Comparison of ENCODE assay signal across 24 cellular contexts in the genomic region with DNA sequence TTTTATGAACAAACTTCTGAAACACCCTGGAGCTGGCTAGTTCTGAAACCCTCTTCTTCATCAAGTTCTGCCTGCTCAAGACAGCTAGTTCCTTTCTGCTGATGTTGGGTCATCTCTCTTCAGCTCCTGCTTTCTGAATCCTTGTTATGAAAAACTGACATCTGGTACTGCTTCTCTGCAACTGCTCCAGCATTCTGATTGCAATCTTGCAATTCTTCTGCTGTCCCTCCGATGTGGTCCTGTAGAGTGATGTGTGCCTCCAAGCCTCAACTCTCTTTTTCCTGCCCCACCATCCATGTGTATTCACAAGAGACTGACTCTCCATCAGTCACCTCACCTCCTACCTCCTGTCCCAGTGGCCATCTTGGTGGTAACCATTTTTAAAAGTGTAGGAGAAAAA.
"Had no signal": no experiment of that assay in that cellular context is flagged by ENCODE, and none has a peak within 500 bp of the region (broad histone marks: within the 10 kb centered on the region; RNA-seq: fewer than 3 reads in every experiment).

No MANE protein-coding gene starts in this region.

- H3K27me3 ChIP-seq: breast epithelium, MG63, Peyer's patch, SJSA1 had no signal

- H3K36me3 ChIP-seq: breast epithelium, Peyer's patch had no signal

- H3K36me3 Mint-ChIP-seq: activated naive CD8-positive, alpha-beta T cell treated with anti-CD3 and anti-CD28 coated beads, Interleukin-2, amount 10 ng/mL, durations not matched to agents 7 days and 5 days had no signal

- H3K27ac ChIP-seq: SJSA1 had no signal

- DNase-seq: activated CD4-positive, alpha-beta T cell treated with anti-CD3 and anti-CD28 coated beads for 4 hours; activated CD8-positive, alpha-beta memory T cell treated with anti-CD3 and anti-CD28 coated beads, Interleukin-2, amount 50 U/mL, for 48 hours; activated CD8-positive, alpha-beta T cell treated with anti-CD3 and anti-CD28 coated beads, Interleukin-2, amount 10 ng/mL, durations not matched to agents 7 days and 5 days; activated naive CD4-positive, alpha-beta T cell treated with anti-CD3 and anti-CD28 coated beads, Interleukin-2, amount 50 U/mL, for 16 hours; activated naive CD8-positive, alpha-beta T cell treated with anti-CD3 and anti-CD28 coated beads, Interleukin-2, amount 10 ng/mL, durations not matched to agents 7 days and 5 days; activated T-cell treated with anti-CD3 and anti-CD28 coated beads, Interleukin-2, amount 50 U/mL, for 1 hour; aorta; caudate nucleus; MG63; MV-4-11; NCI-H1092 treated with DMSO at 0.1 percent for 48 hours; NCI-H1417 treated with DMSO at 0.1 percent for 48 hours; NCI-H1694; NCI-H2029; NCI-H2107; NCI-H345; NCI-H510A; NCI-H526 treated with DMSO at 0.1 percent for 48 hours; NCI-H82; Peyer's patch; SHP77 had no signal

- H3K4me1 ChIP-seq: breast epithelium, Peyer's patch, SJSA1 had no signal

- H3K9me3 Mint-ChIP-seq: activated naive CD8-positive, alpha-beta T cell treated with anti-CD3 and anti-CD28 coated beads, Interleukin-2, amount 10 ng/mL, durations not matched to agents 7 days and 5 days; T-helper 1 cell treated with Interleukin-12 subunit alpha and Interleukin-12 subunit beta and Interleukin-4 antibody, amounts not matched to agents 30 μg/mL and 1 μg/mL, for 36 hours had no signal

- H3K4me3 Mint-ChIP-seq: activated CD8-positive, alpha-beta T cell treated with anti-CD3 and anti-CD28 coated beads, Interleukin-2, amount 10 ng/mL, durations not matched to agents 7 days and 5 days; activated naive CD8-positive, alpha-beta T cell treated with anti-CD3 and anti-CD28 coated beads, Interleukin-2, amount 10 ng/mL, durations not matched to agents 7 days and 5 days; T-helper 1 cell treated with Interleukin-12 subunit alpha and Interleukin-12 subunit beta and Interleukin-4 antibody, amounts not matched to agents 30 μg/mL and 1 μg/mL, for 36 hours had no signal

- H3K9me3 ChIP-seq: breast epithelium, Peyer's patch, SJSA1 had no signal

- H3K4me1 Mint-ChIP-seq: activated naive CD8-positive, alpha-beta T cell treated with anti-CD3 and anti-CD28 coated beads, Interleukin-2, amount 10 ng/mL, durations not matched to agents 7 days and 5 days had no signal

- H3K4me3 ChIP-seq: breast epithelium, MG63, Peyer's patch, SJSA1 had no signal

- H3K27ac Mint-ChIP-seq: activated CD8-positive, alpha-beta T cell treated with anti-CD3 and anti-CD28 coated beads, Interleukin-2, amount 10 ng/mL, durations not matched to agents 7 days and 5 days; activated naive CD8-positive, alpha-beta T cell treated with anti-CD3 and anti-CD28 coated beads, Interleukin-2, amount 10 ng/mL, durations not matched to agents 7 days and 5 days; T-helper 1 cell treated with Interleukin-12 subunit alpha and Interleukin-12 subunit beta and Interleukin-4 antibody, amounts not matched to agents 30 μg/mL and 1 μg/mL, for 36 hours had no signal
